23 cellular contexts compared by ENCODE assay signal in the genomic region with DNA sequence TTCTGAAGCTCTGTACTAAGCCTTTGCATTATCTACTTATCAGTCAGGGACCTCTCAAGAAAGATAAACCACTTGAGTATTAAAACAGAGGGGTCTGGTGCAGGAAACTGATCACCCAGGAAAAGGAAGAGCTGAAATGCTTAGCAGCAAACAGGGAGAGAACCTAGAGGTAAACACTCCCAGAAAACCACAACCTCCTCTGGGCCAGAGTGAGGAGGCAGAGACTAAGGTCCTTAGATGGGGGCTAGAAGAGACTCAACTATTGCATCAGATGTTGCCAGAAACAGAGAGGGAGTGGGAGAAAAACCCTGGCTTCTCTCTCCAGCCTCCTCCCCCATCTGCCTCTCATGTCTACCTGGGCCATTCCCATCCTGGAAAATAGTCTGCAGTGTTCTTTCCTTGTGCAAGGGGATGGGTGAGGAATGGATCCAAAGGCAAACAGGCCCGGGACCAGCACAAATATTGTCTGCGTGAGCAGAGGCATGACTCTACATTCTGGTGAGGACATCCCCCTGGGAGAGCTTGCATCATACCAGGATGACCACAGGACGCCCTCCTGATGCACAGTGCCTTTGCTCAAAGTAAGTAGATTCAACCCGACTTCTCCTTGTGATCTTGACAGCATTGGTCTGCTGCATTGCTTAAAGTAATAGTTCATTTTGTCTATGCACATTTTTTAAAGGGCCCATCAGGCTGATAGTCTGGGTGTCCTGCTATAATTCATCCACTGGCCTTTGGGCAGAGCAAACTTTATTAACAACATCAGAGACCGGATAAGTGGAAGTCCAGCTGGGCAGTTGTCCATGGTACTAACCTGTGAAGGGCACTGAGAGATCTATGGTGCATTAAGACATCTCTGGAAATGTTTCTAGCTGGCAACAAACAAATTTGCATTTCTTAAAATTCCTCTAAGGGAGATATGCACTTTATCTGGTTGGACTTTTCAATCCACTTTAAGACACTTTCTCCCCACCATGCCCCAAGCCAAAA. TPM values are rescaled to one million over a fixed set of nuclear protein-coding genes. Genes with fewer than 3 reads are reported as not detected.
"Had no signal": no experiment of that assay in that cellular context is flagged by ENCODE, and none has a peak within 500 bp of the region (broad histone marks: within the 10 kb centered on the region; RNA-seq: fewer than 3 reads in every experiment).

No MANE protein-coding gene starts in this region.

- H3K36me3 Mint-ChIP-seq: activated naive CD4-positive, alpha-beta T cell treated with anti-CD3 and anti-CD28 coated beads, Interleukin-2, amount 50 U/mL, for 72 hours; brain; memory B cell; natural killer cell had no signal

- H3K4me2 ChIP-seq: smooth muscle cell had no signal

- H3K4me1 ChIP-seq: colonic mucosa, left ventricle myocardium inferior, testis had no signal

- H3K36me3 ChIP-seq: colonic mucosa, left ventricle myocardium inferior, neutrophil had no signal

- H3K27ac Mint-ChIP-seq: activated CD4-positive, alpha-beta T cell treated with anti-CD3 and anti-CD28 coated beads, Interleukin-2, amount 10 ng/mL, durations not matched to agents 24 days and 14 days; activated naive CD4-positive, alpha-beta T cell treated with anti-CD3 and anti-CD28 coated beads, Interleukin-2, amount 50 U/mL, for 72 hours; activated T-cell treated with anti-CD3 and anti-CD28 coated beads, Interleukin-2, amount 50 U/mL, for 72 hours; brain; memory B cell; natural killer cell; stimulated activated naive CD8-positive, alpha-beta T cell treated with anti-CD3 and anti-CD28 coated beads, Interleukin-15, Interleukin-2, amounts not matched to agents 100 ng/mL and 50 ng/mL, for 24 hours; T-helper 1 cell treated with Interleukin-12 subunit alpha and Interleukin-12 subunit beta and Interleukin-4 antibody, amounts not matched to agents 30 μg/mL and 1 μg/mL, for 36 hours had no signal

- H3K4me3 ChIP-seq: colonic mucosa, left ventricle myocardium inferior, mucosa of descending colon, smooth muscle cell, testis had no signal

- H3K27me3 ChIP-seq: colonic mucosa, neutrophil, testis had no signal

- H3K27ac ChIP-seq: colonic mucosa, left ventricle myocardium inferior, neutrophil, testis had no signal

- H3K27me3 Mint-ChIP-seq: brain had no signal

- H3K9me3 ChIP-seq: colonic mucosa, left ventricle myocardium inferior, mucosa of descending colon, neutrophil, testis had no signal

- H3K4me1 Mint-ChIP-seq: activated CD4-positive, alpha-beta T cell treated with anti-CD3 and anti-CD28 coated beads, Interleukin-2, amount 10 ng/mL, durations not matched to agents 24 days and 14 days; brain; memory B cell; natural killer cell had no signal

- H3K4me3 Mint-ChIP-seq: activated CD4-positive, alpha-beta T cell treated with anti-CD3 and anti-CD28 coated beads, Interleukin-2, amount 10 ng/mL, durations not matched to agents 24 days and 14 days; activated T-cell treated with anti-CD3 and anti-CD28 coated beads, Interleukin-2, amount 50 U/mL, for 72 hours; memory B cell; natural killer cell; stimulated activated naive CD8-positive, alpha-beta T cell treated with anti-CD3 and anti-CD28 coated beads, Interleukin-15, Interleukin-2, amounts not matched to agents 100 ng/mL and 50 ng/mL, for 24 hours; T-helper 1 cell treated with Interleukin-12 subunit alpha and Interleukin-12 subunit beta and Interleukin-4 antibody, amounts not matched to agents 30 μg/mL and 1 μg/mL, for 36 hours had no signal

- DNase-seq: activated CD4-positive, alpha-beta T cell treated with anti-CD3 and anti-CD28 coated beads, Interleukin-2, amount 10 ng/mL, durations not matched to agents 24 days and 14 days; activated CD4-positive, CD25-positive, alpha-beta regulatory T cell; activated CD8-positive, alpha-beta memory T cell treated with anti-CD3 and anti-CD28 coated beads, Interleukin-2, amount 50 U/mL, for 48 hours; activated gamma-delta T cell; activated T-cell treated with anti-CD3 and anti-CD28 coated beads, Interleukin-2, amount 50 U/mL, for 72 hours; amygdala; central memory CD4-positive, alpha-beta T cell; colonic mucosa; glutamatergic neuron; left ventricle myocardium inferior; mucosa of descending colon; natural killer cell; stimulated activated CD4-positive, alpha-beta T cell treated with anti-CD3 and anti-CD28 coated beads, Interleukin-4, amount 100 ng/mL, for 4 hours; stimulated activated CD8-positive, alpha-beta memory T cell treated with anti-CD3 and anti-CD28 coated beads, Interleukin-4, amount 100 ng/mL, for 48 hours; testis had no signal

- H3K9me3 Mint-ChIP-seq: activated CD4-positive, alpha-beta T cell treated with anti-CD3 and anti-CD28 coated beads, Interleukin-2, amount 10 ng/mL, durations not matched to agents 24 days and 14 days; activated naive CD4-positive, alpha-beta T cell treated with anti-CD3 and anti-CD28 coated beads, Interleukin-2, amount 50 U/mL, for 72 hours; activated T-cell treated with anti-CD3 and anti-CD28 coated beads, Interleukin-2, amount 50 U/mL, for 72 hours; brain; natural killer cell; stimulated activated naive CD8-positive, alpha-beta T cell treated with anti-CD3 and anti-CD28 coated beads, Interleukin-15, Interleukin-2, amounts not matched to agents 100 ng/mL and 50 ng/mL, for 24 hours; T-helper 1 cell treated with Interleukin-12 subunit alpha and Interleukin-12 subunit beta and Interleukin-4 antibody, amounts not matched to agents 30 μg/mL and 1 μg/mL, for 36 hours had no signal

- ATAC-seq: activated naive CD4-positive, alpha-beta T cell treated with anti-CD3 and anti-CD28 coated beads, Interleukin-2, amount 50 U/mL, for 72 hours; activated T-cell treated with anti-CD3 and anti-CD28 coated beads, Interleukin-2, amount 50 U/mL, for 72 hours; esophagus mucosa; mucosa of descending colon; natural killer cell had no signal

RNA-seq across cellular contexts. Expression of a gene that starts 22.4 kb away (rescaled TPM):
- total RNA-seq: activated CD4-positive, alpha-beta T cell treated with anti-CD3 and anti-CD28 coated beads, Interleukin-2, amount 10 ng/mL, durations not matched to agents 24 days and 14 days; natural killer cell had no signal
